In genomic region chr2:194166818-194167217, GRCh38 we compare ENCODE assay signal across 8 cellular contexts.
A peak's percentile ranks its signal among the peaks of the same experiment; 100 is the strongest.
DNase-seq lines count a peak whose midpoint lies in the region; ATAC-seq, FAIRE-seq and TF ChIP-seq lines count a peak whose summit lies in the region.

No MANE protein-coding gene starts in this region.

- WGBS in sigmoid colon, 2 donors = 47 to 48% methylated on average over 2 of the region's 2 CpGs

- H3K4me1 ChIP-seq in sigmoid colon = no peaks in the 10 kb centered on the region

- ATAC-seq in GM21737 (IDR thresholded peaks at IDR 0.05; ENCODE audit: unreplicated experiment) (peak; percentile 67), natural killer cell (no peak)

- H3K9me3 Mint-ChIP-seq in natural killer cell = peaks cover 0 to 3% of the 10 kb centered on the region in 2 donors

- no peak overlapping the region for H3K27ac Mint-ChIP-seq in natural killer cell

- TF ChIP-seq CTCF in GM12872 (IDR thresholded peaks at IDR 0.05; ENCODE audit: insufficient read depth, low read depth, low read length) = peak; percentile 60
- TF ChIP-seq CTCF in natural killer cell (IDR thresholded peaks at IDR 0.05) = no peak
- peak in 1 of 4 experiments; percentile 10 for TF ChIP-seq CTCF in sigmoid colon (IDR thresholded peaks at IDR 0.05)

- H3K36me3 Mint-ChIP-seq in natural killer cell = no peaks in the 10 kb centered on the region

- H3K4me1 Mint-ChIP-seq in natural killer cell = no peaks in the 10 kb centered on the region

- H3K36me3 ChIP-seq in sigmoid colon = no peaks in the 10 kb centered on the region

- no peaks in the 10 kb centered on the region for H3K27me3 ChIP-seq in sigmoid colon

- no peak overlapping the region for H3K27ac ChIP-seq in sigmoid colon

- TF ChIP-seq EP300 in sigmoid colon (IDR thresholded peaks at IDR 0.05) = no peak

- H3K4me3 ChIP-seq in sigmoid colon = no peak overlapping the region

- DNase-seq in KBM-7 (peak; percentile 28), SKM-1 (lab: John Stamatoyannopoulos, UW; ENCODE audit: unreplicated experiment) (peak; percentile 44), natural killer cell (no peak), NCI-H2107 (lab: John Stamatoyannopoulos, UW) (no peak), sigmoid colon (no peak)

- in situ Hi-C loops in KBM-7 (cut with MboI; ENCODE audit: low pct_unique_long_range_greater_than_20kb, low sequenced_read_pairs) = no loop called here

- TF ChIP-seq POLR2A in sigmoid colon (IDR thresholded peaks at IDR 0.05) = no peak

- H3K27me3 Mint-ChIP-seq in natural killer cell (ENCODE audit: low read depth in 2 of 2) = no peaks in the 10 kb centered on the region

- no peak overlapping the region for H3K4me3 Mint-ChIP-seq in natural killer cell

- FAIRE-seq in islet of Langerhans (lab: Jason Lieb, UNC) = peak; percentile 87

- no peaks in the 10 kb centered on the region for H3K9me3 ChIP-seq in sigmoid colon

- intact Hi-C loops in natural killer cell (cut with micrococcal nuclease) (no loop called here), sigmoid colon (cut with DNase I) (no loop called here)

Comparison
In these comparisons a context has a peak if more than half of its experiments do, and no peak if none do; other contexts are left out.
1. DNase-seq: peak in KBM-7 (single experiment) and SKM-1 (single experiment); none in natural killer cell (single experiment), NCI-H2107 (single experiment) and sigmoid colon (single experiment).